18 cellular contexts compared by ENCODE assay signal in genomic region chr6:15922510-15923307, GRCh38.
DNase-seq lines count a peak whose midpoint lies in the region; ATAC-seq, FAIRE-seq and TF ChIP-seq lines count a peak whose summit lies in the region.
"Had no signal": no experiment of that assay in that cellular context is flagged by ENCODE, and none has a peak within 500 bp of the region (broad histone marks: within the 10 kb centered on the region; RNA-seq: fewer than 3 reads in every experiment).

No MANE protein-coding gene starts in this region.

- H3K4me3 ChIP-seq in AG10803 (ENCODE audit: low read length) (no peak overlapping the region), K562 (no peak overlapping the region), mesenchymal stem cell (ENCODE audit: insufficient read depth in 1 of 2, low read depth in 1 of 2, low read length in 2 of 2) (no peak overlapping the region)
- H3K4me3 ChIP-seq: ovary, SK-N-MC, vagina had no signal

- peak; percentile 6 to 33; a peak in 2 of 4 replicates for TF ChIP-seq RAD21 in K562 (CRISPR knock-in tag; conservative IDR thresholded peaks at IDR 0.05 in 1 of 2, IDR thresholded peaks at IDR 0.05 in 1 of 2)

- H3K18ac ChIP-seq in mesenchymal stem cell (ENCODE audit: low read depth in 1 of 2, low read length in 2 of 2): peak overlapping the region; percentile 30 to 46

- H2AK5ac ChIP-seq in mesenchymal stem cell (ENCODE audit: low read length, severe bottlenecking): no peak overlapping the region

- no peak overlapping the region for H3K23ac ChIP-seq in mesenchymal stem cell (ENCODE audit: low read length in 2 of 2)

- H3K27me3 Mint-ChIP-seq in immature natural killer cell (ENCODE audit: low read depth in 3 of 3): peaks cover 0 to 7% (median 0%) of the 10 kb centered on the region in 3 donors

- no peaks in the 10 kb centered on the region for H3K79me2 ChIP-seq in K562 (ENCODE audit: control insufficient read depth, insufficient read depth, low read length)

- H3K9me3 ChIP-seq in K562 (replicated peaks; ENCODE audit: control insufficient read depth, insufficient read depth, low read depth, low read length): no peaks in the 10 kb centered on the region
- no peaks in the 10 kb centered on the region for H3K9me3 ChIP-seq in mesenchymal stem cell (ENCODE audit: control insufficient read depth, low read length)
- H3K9me3 ChIP-seq: ovary, vagina had no signal

- no peak overlapping the region for H3K9ac ChIP-seq in K562 (ENCODE audit: insufficient read depth in 1 of 2, low read depth in 2 of 2, low read length in 2 of 2)
- H3K9ac ChIP-seq in mesenchymal stem cell (ENCODE audit: low read length): no peak overlapping the region

- no peaks in the 10 kb centered on the region for H4K20me1 ChIP-seq in K562 (replicated peaks; ENCODE audit: control insufficient read depth, insufficient read depth, low read length)

- DNase-seq in AG10803 (ENCODE audit: low read depth) (peak; percentile 86), M059J (ENCODE audit: low read depth) (peak; percentile 22), K562 (ENCODE audit: extremely low read depth in 1 of 4, low spot score in 3 of 4) (peak; percentile 77 to 84 (median 81)), mesenchymal stem cell (peak; percentile 90), DMS53 (lab: John Stamatoyannopoulos, UW) (no peak), NCI-H187 treated with DMSO at 0.1 percent for 48 hours (lab: John Stamatoyannopoulos, UW) (no peak), immature natural killer cell (no peak)
- DNase-seq in stimulated activated naive CD4-positive, alpha-beta T cell treated with Interleukin-2 at 50 U/mL for 16 hours (lab: John Stamatoyannopoulos, UW): no peak
- DNase-seq: activated CD4-positive, alpha-beta T cell treated with anti-CD3 and anti-CD28 coated beads for 1 hour; activated T-cell treated with anti-CD3 and anti-CD28 coated beads, Interleukin-2, amount 50 U/mL, for 1 hour; AML-193; hippocampal formation; mammary epithelial cell; NCI-H1694 treated with DMSO at 0.1 percent for 48 hours; NK-92 treated with Interleukin-12 subunit alpha and Interleukin-12 subunit beta, amount 100 ng/mL, for 24 hours had no signal

- H3K27ac ChIP-seq in K562 (ENCODE audit: extremely low read depth, low read depth, low read length) (no peak overlapping the region), mesenchymal stem cell (ENCODE audit: low read length, poor library complexity, severe bottlenecking) (no peak overlapping the region)
- H3K27ac ChIP-seq: ovary, SK-N-MC, vagina had no signal

- H3K4me1 ChIP-seq in K562 (replicated peaks in 1 of 2; ENCODE audit: control insufficient read depth in 2 of 2, insufficient read depth in 2 of 2, low read length in 2 of 2): peaks cover 0 to 20% of the 10 kb centered on the region in 2 experiments; a peak in 2 of 5 replicates
- no peaks in the 10 kb centered on the region for H3K4me1 ChIP-seq in mesenchymal stem cell (ENCODE audit: control insufficient read depth, insufficient read depth, low read depth, low read length)
- H3K4me1 ChIP-seq: vagina had no signal

- H4K91ac ChIP-seq in mesenchymal stem cell (ENCODE audit: low read length): peak overlapping the region; percentile 34

- H3K4me1 Mint-ChIP-seq in immature natural killer cell: no peaks in the 10 kb centered on the region

- H3K36me3 ChIP-seq in K562 (ENCODE audit: control insufficient read depth, insufficient read depth, low read length) (no peaks in the 10 kb centered on the region), mesenchymal stem cell (ENCODE audit: control insufficient read depth in 1 of 2, insufficient read depth in 2 of 2, low read depth in 1 of 2, low read length in 2 of 2) (no peaks in the 10 kb centered on the region)
- H3K36me3 ChIP-seq: ovary, vagina had no signal

- no TSS peak for BruUV-seq in K562 (replicated peaks; lab: Mats Ljungman, UMichigan)

- H3K79me1 ChIP-seq in mesenchymal stem cell (replicated peaks; ENCODE audit: low read length, poor library complexity, severe bottlenecking): no peaks in the 10 kb centered on the region

- POLR2A ChIA-PET in K562 (lab: Yijun Ruan, JAX): interaction anchor here (1.0 to 1.3 kb wide), 2 partner anchors 12 to 207 kb away, joined by 4 to 5 read pairs; no protein-coding TSS in a partner anchor

- TF ChIP-seq POLR2A in K562 (conservative IDR thresholded peaks at IDR 0.05): no peak

- peak; percentile 92 for TF ChIP-seq EP300 in K562 (IDR thresholded peaks at IDR 0.05; ENCODE audit: low read length)

- H3K4me2 ChIP-seq in K562 (ENCODE audit: insufficient read depth, low read length) (no peak overlapping the region; the same call in 1 of the 2 replicates), mesenchymal stem cell (ENCODE audit: low read length, poor library complexity, severe bottlenecking) (no peak overlapping the region)

- no peak overlapping the region for H3K4me3 Mint-ChIP-seq in immature natural killer cell

- no peak overlapping the region for H2BK120ac ChIP-seq in mesenchymal stem cell (ENCODE audit: low read depth, low read length)

- H2BK5ac ChIP-seq in mesenchymal stem cell (ENCODE audit: low read depth, low read length, poor library complexity, severe bottlenecking): no peak overlapping the region

- H2AFZ ChIP-seq in K562 (ENCODE audit: low read depth, low read length) (no peak overlapping the region), mesenchymal stem cell (ENCODE audit: low read depth, low read length) (no peak overlapping the region)

- intact Hi-C loops in K562 (cut with micrococcal nuclease): no loop called here

- FAIRE-seq in K562 (lab: Jason Lieb, UNC): peak; percentile 84

- peak; percentile 92 for ATAC-seq in K562

- H3K27me3 ChIP-seq in K562 (ENCODE audit: control insufficient read depth in 2 of 2, insufficient read depth in 2 of 2, low read length in 2 of 2) (no peaks in the 10 kb centered on the region), mesenchymal stem cell (ENCODE audit: control insufficient read depth in 1 of 2, insufficient read depth in 1 of 2, low read length in 2 of 2) (no peaks in the 10 kb centered on the region)
- H3K27me3 ChIP-seq: ovary, vagina had no signal

- peaks cover 0 to 9% (median 0%) of the 10 kb centered on the region in 3 donors for H3K36me3 Mint-ChIP-seq in immature natural killer cell

- H3K27ac Mint-ChIP-seq in immature natural killer cell: no peak overlapping the region

- peak overlapping the region; percentile 33 to 40 for H2BK12ac ChIP-seq in mesenchymal stem cell (ENCODE audit: low read length in 2 of 2)

- in situ Hi-C loops in K562 (cut with MboI): no loop called here

- no peak overlapping the region for H2BK15ac ChIP-seq in mesenchymal stem cell (ENCODE audit: low read depth, poor library complexity, severe bottlenecking)

- peak overlapping the region in 1 of 2 experiments; percentile 57 for H3K4ac ChIP-seq in mesenchymal stem cell (ENCODE audit: low read depth in 1 of 2, low read length in 2 of 2)

- H3K14ac ChIP-seq in mesenchymal stem cell (ENCODE audit: low read length in 2 of 2): no peak overlapping the region

- peaks cover 0 to 2% (median 0%) of the 10 kb centered on the region in 6 donors for H3K9me3 Mint-ChIP-seq in immature natural killer cell

- TF ChIP-seq CTCF in AG10803 (conservative IDR thresholded peaks at IDR 0.05; ENCODE audit: low read length) (no peak), K562 (IDR thresholded peaks at IDR 0.05 in 2 of 3, conservative IDR thresholded peaks at IDR 0.05 in 1 of 3; ENCODE audit: insufficient read depth in 2 of 3, low read depth in 1 of 3, low read length in 3 of 3) (no peak)

- H3K9me1 ChIP-seq in K562 (ENCODE audit: control insufficient read depth, insufficient read depth, low read length): no peaks in the 10 kb centered on the region

- WGBS in K562 (ENCODE audit: insufficient coverage, low coverage, missing lambda C conversion rate): 7% methylated on average over 8 of the region's 8 CpGs
- WGBS in mesenchymal stem cell: 40% methylated on average over 8 of the region's 8 CpGs

- H4K8ac ChIP-seq in mesenchymal stem cell (ENCODE audit: low read length): no peak overlapping the region

- CTCF ChIA-PET in K562 (lab: Yijun Ruan, JAX; ENCODE audit: low intra/inter-chr PET ratio): no interaction called here

TF ChIP-seq in K562, 482 proteins besides CTCF, POLR2A, EP300 and RAD21 (continues in another document):
- TF ChIP-seq SETDB1 (IDR thresholded peaks at IDR 0.05; ENCODE audit: low read length): no peak
- TF ChIP-seq UBTF (IDR thresholded peaks at IDR 0.05; ENCODE audit: borderline replicate concordance in 1 of 2, low read depth in 2 of 2, low read length in 2 of 2): no peak
- TF ChIP-seq PHB (CRISPR knock-in tag; IDR thresholded peaks at IDR 0.05): no peak
- TF ChIP-seq ARHGAP35 (IDR thresholded peaks at IDR 0.05; ENCODE audit: partially characterized antibody): no peak
- 0 out of 2 replicates have a peak, but pooled peaks have one; percentile 25 for TF ChIP-seq TEAD2 (tag; IDR thresholded peaks at IDR 0.05)
- TF ChIP-seq POU5F1 (IDR thresholded peaks at IDR 0.05; ENCODE audit: borderline replicate concordance, low read depth, low read length, partially characterized antibody): no peak
- peak; percentile 82 for TF ChIP-seq MTA2 (IDR thresholded peaks at IDR 0.05; ENCODE audit: low read depth)
- TF ChIP-seq GABPB2 (CRISPR knock-in tag; conservative IDR thresholded peaks at IDR 0.05): no peak
- TF ChIP-seq SMC3 (conservative IDR thresholded peaks at IDR 0.05; ENCODE audit: insufficient read depth, low read depth, low read length): no peak
- TF ChIP-seq ZNF778 (CRISPR knock-in tag; IDR thresholded peaks at IDR 0.05): no peak
- no peak for TF ChIP-seq SRSF7 (optimal IDR thresholded peaks at IDR 0.05; ENCODE audit: low read depth, low read length)
- TF ChIP-seq MEF2A (IDR thresholded peaks at IDR 0.05; ENCODE audit: control insufficient read depth, low read depth, low read length): 0 out of 2 replicates have a peak, but pooled peaks have one; percentile 60

Comparison
In these comparisons a context has a peak if more than half of its experiments do, and no peak if none do; other contexts are left out.
1. DNase-seq: peak in AG10803 (single experiment), M059J (single experiment), K562 (4 of 4) and mesenchymal stem cell (single experiment); none in stimulated activated naive CD4-positive, alpha-beta T cell treated with Interleukin-2 at 50 U/mL for 16 hours (single experiment), DMS53 (single experiment), NCI-H187 treated with DMSO at 0.1 percent for 48 hours (single experiment) and immature natural killer cell (0 of 3).